In genomic region chr1:246506785-246507639, GRCh38 we compare ENCODE assay signal across 8 cellular contexts. TPM values are rescaled to one million over a fixed set of nuclear protein-coding genes. Genes with fewer than 3 reads are reported as not detected.
A peak's percentile ranks its signal among the peaks of the same experiment; 100 is the strongest.
DNase-seq lines count a peak whose midpoint lies in the region; ATAC-seq and TF ChIP-seq lines count a peak whose summit lies in the region.

SMYD3 (minus strand) TSS chr1:246507279.

- H3K27ac ChIP-seq in KMS-11 (no peak within 1 kb of the TSS), neural progenitor cell (no peak within 1 kb of the TSS)

- peaks cover 22% of the 10 kb centered on the region for H3K4me1 Mint-ChIP-seq in activated T-helper 17 cell treated with anti-CD3 and anti-CD28 coated beads, Interleukin-2, amount 50 U/mL, for 72 hours
- peaks cover 15% of the 10 kb centered on the region for H3K4me1 Mint-ChIP-seq in neural progenitor cell

- peak within 1 kb of the TSS; percentile 83 for H3K4me3 ChIP-seq in KMS-11 (IDR thresholded peaks at IDR 0.05; ENCODE audit: insufficient read depth, low read depth, low read length)
- H3K4me3 ChIP-seq in fibroblast of villous mesenchyme (ENCODE audit: low read depth, low read length), result peak within 1 kb of the TSS; percentile 93
- peak within 1 kb of the TSS; percentile 83 for H3K4me3 ChIP-seq in neural progenitor cell

- H3K9me3 Mint-ChIP-seq in activated T-helper 17 cell treated with anti-CD3 and anti-CD28 coated beads, Interleukin-2, amount 50 U/mL, for 72 hours, result no peaks in the 10 kb centered on the region
- H3K9me3 Mint-ChIP-seq in neural progenitor cell, result no peaks in the 10 kb centered on the region

- H3K4me1 ChIP-seq in KMS-11 (ENCODE audit: low read depth, poor library complexity, severe bottlenecking) (peaks cover 11% of the 10 kb centered on the region), neural progenitor cell (peaks cover 11% of the 10 kb centered on the region)

- no peak for TF ChIP-seq CTCF in KMS-11 (conservative IDR thresholded peaks at IDR 0.05; ENCODE audit: low read depth, low read length)
- TF ChIP-seq CTCF in fibroblast of villous mesenchyme (IDR thresholded peaks at IDR 0.05; ENCODE audit: insufficient read depth, low read depth, low read length), result no peak
- TF ChIP-seq CTCF in neural progenitor cell (IDR thresholded peaks at IDR 0.05), result peak; percentile 29

- H3K27me3 Mint-ChIP-seq in activated T-helper 17 cell treated with anti-CD3 and anti-CD28 coated beads, Interleukin-2, amount 50 U/mL, for 72 hours, result no peaks in the 10 kb centered on the region
- H3K27me3 Mint-ChIP-seq in neural progenitor cell (ENCODE audit: insufficient read depth, low read depth), result peaks cover 9% of the 10 kb centered on the region

- H3K27me3 ChIP-seq in KMS-11 (ENCODE audit: insufficient read depth, low read depth), result no peaks in the 10 kb centered on the region
- no peaks in the 10 kb centered on the region for H3K27me3 ChIP-seq in neural progenitor cell

- no peaks in the 10 kb centered on the region for H3F3A ChIP-seq in neural progenitor cell (ENCODE audit: low read depth)

- no peaks in the 10 kb centered on the region for H3K36me3 ChIP-seq in KMS-11 (ENCODE audit: insufficient read depth)
- H3K36me3 ChIP-seq in neural progenitor cell, result no peaks in the 10 kb centered on the region

- H3K79me2 ChIP-seq in KMS-11 (ENCODE audit: insufficient read depth, low read depth), result no peaks in the 10 kb centered on the region
- H3K79me2 ChIP-seq in neural progenitor cell (ENCODE audit: low read depth), result no peaks in the 10 kb centered on the region

- H3K27ac Mint-ChIP-seq in activated T-helper 17 cell treated with anti-CD3 and anti-CD28 coated beads, Interleukin-2, amount 50 U/mL, for 72 hours, result peak within 1 kb of the TSS; percentile 92
- peak within 1 kb of the TSS; percentile 6 for H3K27ac Mint-ChIP-seq in neural progenitor cell

- ATAC-seq in GM21786 (IDR thresholded peaks at IDR 0.05; ENCODE audit: unreplicated experiment), result peak; percentile 87
- peak; percentile 94 for ATAC-seq in activated T-helper 17 cell treated with anti-CD3 and anti-CD28 coated beads, Interleukin-2, amount 50 U/mL, for 72 hours (replicated peaks)

- peak within 1 kb of the TSS; percentile 98 for H2AFZ ChIP-seq in KMS-11 (ENCODE audit: low read depth)
- peak within 1 kb of the TSS; percentile 94 for H2AFZ ChIP-seq in neural progenitor cell (replicated peaks)

- H4K20me1 ChIP-seq in KMS-11 (ENCODE audit: insufficient read depth), result no peaks in the 10 kb centered on the region
- H4K20me1 ChIP-seq in neural progenitor cell (ENCODE audit: low read depth), result no peaks in the 10 kb centered on the region

- peak within 1 kb of the TSS; percentile 41; the same call in 1 of the 2 replicates for H3K9ac ChIP-seq in KMS-11
- H3K9ac ChIP-seq in neural progenitor cell, result peak within 1 kb of the TSS; percentile 45

- peak; percentile 89 for DNase-seq in Daoy (ENCODE audit: low read depth)
- peak; percentile 72 for DNase-seq in RPMI7951 (ENCODE audit: low read depth)
- peak; percentile 67 for DNase-seq in fibroblast of villous mesenchyme (ENCODE audit: low read depth)
- DNase-seq in neural progenitor cell (ENCODE audit: low spot score), result peak; percentile 94
- DNase-seq in stromal cell of bone marrow (ENCODE audit: low read depth), result peak; percentile 50

- H3K36me3 Mint-ChIP-seq in activated T-helper 17 cell treated with anti-CD3 and anti-CD28 coated beads, Interleukin-2, amount 50 U/mL, for 72 hours (ENCODE audit: low read depth), result no peaks in the 10 kb centered on the region
- peaks cover 4% of the 10 kb centered on the region for H3K36me3 Mint-ChIP-seq in neural progenitor cell

- peak within 1 kb of the TSS; percentile 92 for H3K4me2 ChIP-seq in KMS-11
- peak within 1 kb of the TSS; percentile 82 for H3K4me2 ChIP-seq in neural progenitor cell

- no peaks in the 10 kb centered on the region for H3K9me3 ChIP-seq in neural progenitor cell (ENCODE audit: low read depth)

- H3K4me3 Mint-ChIP-seq in activated T-helper 17 cell treated with anti-CD3 and anti-CD28 coated beads, Interleukin-2, amount 50 U/mL, for 72 hours, result peak within 1 kb of the TSS; percentile 88
- peak within 1 kb of the TSS; percentile 87 for H3K4me3 Mint-ChIP-seq in neural progenitor cell

RNA-seq across cellular contexts. Expression of gene SMYD3, which starts in this region (rescaled TPM):
- total RNA-seq in Daoy (2014; rRNA removed; shearing (Covaris generic)), result 21.4 and 38.3 TPM in 2 replicates
- 29.5 and 33.9 TPM in 2 replicates for total RNA-seq in RPMI7951 (2014; rRNA removed; shearing (Covaris generic))
- total RNA-seq in activated T-helper 17 cell treated with anti-CD3 and anti-CD28 coated beads, Interleukin-2, amount 50 U/mL, for 72 hours, result 10 to 100 TPM; 23.8 to 34.0 TPM
- total RNA-seq in fibroblast of villous mesenchyme (35.4 and 36.1 TPM in 2 replicates), neural progenitor cell (ENCODE audit: low replicate concordance) (40.5 and 43.2 TPM in 2 replicates)
